Comparison of ENCODE assay signal across 2 cellular contexts in genomic region chr15:62756995-62757360, GRCh38.
TF ChIP-seq lines count a peak whose summit lies in the region.

No MANE protein-coding gene starts in this region.

TF ChIP-seq in H1, 55 proteins besides CTCF, POLR2A, EP300 and RAD21:
- peak; percentile 77; the same call in 1 of the 2 replicates for TF ChIP-seq KDM1A (IDR thresholded peaks at IDR 0.05; ENCODE audit: borderline replicate concordance, low read length)
- no peak for TF ChIP-seq ZNF274 (IDR thresholded peaks at IDR 0.05; ENCODE audit: borderline replicate concordance, extremely low read depth, low read length)
- TF ChIP-seq SP4 (IDR thresholded peaks at IDR 0.05; ENCODE audit: low read length) = no peak
- TF ChIP-seq HDAC2 (IDR thresholded peaks at IDR 0.05; ENCODE audit: borderline replicate concordance in 1 of 2, low read depth in 2 of 2, low read length in 2 of 2) = 0 out of 4 replicates have a peak, but pooled peaks of 1 of the 2 experiments have one; percentile 42

TF ChIP-seq in WTC11, 78 proteins besides CTCF, POLR2A, EP300 and RAD21:
- TF ChIP-seq ERG (CRISPR knock-in tag; IDR thresholded peaks at IDR 0.05) = no peak
- no peak for TF ChIP-seq TEAD1 (CRISPR knock-in tag; IDR thresholded peaks at IDR 0.05)
- TF ChIP-seq FOXK1 (CRISPR knock-in tag; IDR thresholded peaks at IDR 0.05) = no peak
- no peak for TF ChIP-seq RELA (CRISPR knock-in tag; IDR thresholded peaks at IDR 0.05; ENCODE audit: borderline replicate concordance)
- no peak for TF ChIP-seq AR (CRISPR knock-in tag; IDR thresholded peaks at IDR 0.05)
- TF ChIP-seq ETV6 (CRISPR knock-in tag; IDR thresholded peaks at IDR 0.05) = no peak
- TF ChIP-seq ATF1 (CRISPR knock-in tag; IDR thresholded peaks at IDR 0.05) = no peak
- TF ChIP-seq SMAD3 (CRISPR knock-in tag; IDR thresholded peaks at IDR 0.05; ENCODE audit: borderline replicate concordance) = no peak
- no peak for TF ChIP-seq CREB1 (CRISPR knock-in tag; IDR thresholded peaks at IDR 0.05)
